Comparison of ENCODE assay signal across 8 cellular contexts in the genomic region with DNA sequence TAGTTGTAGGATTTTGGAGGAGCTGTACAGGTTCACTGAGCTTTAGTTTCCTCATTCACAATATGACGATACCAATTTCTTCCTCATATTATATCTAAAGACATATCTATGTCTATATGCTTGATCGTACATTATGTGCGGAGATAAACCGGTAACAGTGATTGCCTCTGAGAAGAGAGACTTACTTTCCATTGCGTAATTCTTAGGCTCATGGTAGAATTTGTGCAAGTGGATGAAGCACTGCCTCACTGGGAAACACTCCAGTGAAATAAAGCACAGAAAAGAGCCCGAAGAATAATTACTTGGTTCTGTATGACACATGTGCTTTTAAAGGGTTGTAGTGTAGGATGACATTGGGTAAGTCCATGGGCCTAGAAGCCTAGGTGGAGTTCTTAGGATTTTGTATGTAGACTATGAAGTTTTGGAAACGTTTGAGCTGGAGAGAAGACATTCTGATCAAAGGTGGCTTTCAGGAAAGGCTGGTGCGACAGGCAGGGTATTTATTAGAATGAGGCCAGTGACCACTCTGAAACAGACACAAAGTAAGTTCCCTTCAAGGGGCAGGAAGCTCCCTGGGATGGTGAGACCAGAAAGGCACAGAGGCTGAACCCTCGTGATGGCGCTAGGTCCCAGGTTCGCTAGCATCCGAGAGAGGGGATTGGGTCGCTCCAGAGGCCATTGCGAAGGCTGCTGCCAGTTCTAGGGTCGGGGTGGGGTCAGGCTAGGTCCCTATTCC. TPM values are rescaled to one million over a fixed set of nuclear protein-coding genes. Genes with fewer than 3 reads are reported as not detected.
DNase-seq lines count a peak whose midpoint lies in the region; ATAC-seq and TF ChIP-seq lines count a peak whose summit lies in the region.

No MANE protein-coding gene starts in this region.

- peak overlapping the region; percentile 88 for H3K27ac Mint-ChIP-seq in activated naive CD4-positive, alpha-beta T cell treated with anti-CD3 and anti-CD28 coated beads for 36 hours
- peak overlapping the region; percentile 87 to 90 for H3K27ac Mint-ChIP-seq in T-cell

- H3K36me3 Mint-ChIP-seq in activated naive CD4-positive, alpha-beta T cell treated with anti-CD3 and anti-CD28 coated beads for 36 hours (ENCODE audit: low read depth), result peaks cover 4% of the 10 kb centered on the region
- H3K36me3 Mint-ChIP-seq in T-cell, result no peaks in the 10 kb centered on the region

- peak overlapping the region; percentile 96 for H3K4me3 Mint-ChIP-seq in activated naive CD4-positive, alpha-beta T cell treated with anti-CD3 and anti-CD28 coated beads for 36 hours
- peak overlapping the region; percentile 83 to 97 (median 94) for H3K4me3 Mint-ChIP-seq in T-cell

- H3K27me3 ChIP-seq in gastroesophageal sphincter, result no peaks in the 10 kb centered on the region
- no peaks in the 10 kb centered on the region for H3K27me3 ChIP-seq in psoas muscle (ENCODE audit: insufficient read depth in 3 of 3, low read length in 2 of 3)

- H3K27ac ChIP-seq in gastroesophageal sphincter (peak overlapping the region; percentile 87 to 92 (median 90)), psoas muscle (peak overlapping the region; percentile 84)

- no peak for DNase-seq in activated naive CD4-positive, alpha-beta T cell treated with anti-CD3 and anti-CD28 coated beads for 36 hours
- DNase-seq in activated naive CD4-positive, alpha-beta T cell (lab: John Stamatoyannopoulos, UW), result no peak
- no peak for DNase-seq in T-cell
- DNase-seq in psoas muscle, result no peak
- no peak for DNase-seq in NCI-H524 treated with DMSO at 0.1 percent for 48 hours (lab: John Stamatoyannopoulos, UW)
- no peak for DNase-seq in COLO668 (lab: John Stamatoyannopoulos, UW; ENCODE audit: unreplicated experiment)

- TF ChIP-seq EP300 in gastroesophageal sphincter (IDR thresholded peaks at IDR 0.05), result no peak

- no peaks in the 10 kb centered on the region for H3K27me3 Mint-ChIP-seq in activated naive CD4-positive, alpha-beta T cell treated with anti-CD3 and anti-CD28 coated beads for 36 hours (ENCODE audit: low read depth)
- no peaks in the 10 kb centered on the region for H3K27me3 Mint-ChIP-seq in T-cell

- H3K4me1 ChIP-seq in gastroesophageal sphincter, result peaks cover 0 to 25% (median 3%) of the 10 kb centered on the region in 3 donors
- no peaks in the 10 kb centered on the region for H3K4me1 ChIP-seq in psoas muscle

- POLR2A ChIA-PET in T-cell (lab: Charles Lee), result no interaction called here

- ATAC-seq in HG02970 (IDR thresholded peaks at IDR 0.05; ENCODE audit: low FRiP score, unreplicated experiment) (peak; percentile 27), T-cell (replicated peaks in 1 of 4) (peak; percentile 23 to 35 (median 28)), gastroesophageal sphincter (peak; percentile 18), psoas muscle (peak; percentile 20 to 57 (median 26))

- CTCF ChIA-PET in activated naive CD4-positive, alpha-beta T cell treated with anti-CD3 and anti-CD28 coated beads for 36 hours (lab: Charles Lee), result interaction anchor here (0.7 to 1.7 kb wide), 5 partner anchors 7 to 499 kb away, joined by 3 to 5 read pairs (median 3); no protein-coding TSS in a partner anchor
- CTCF ChIA-PET in T-cell (lab: Charles Lee), result interaction anchor here in 1 of 2 donors (0.6 to 2.4 kb wide), 3 partner anchors 67 to 418 kb away, joined by 3 to 11 read pairs (median 3); no protein-coding TSS in a partner anchor

- intact Hi-C loops in activated naive CD4-positive, alpha-beta T cell treated with anti-CD3 and anti-CD28 coated beads for 36 hours (cut with micrococcal nuclease), result loop anchor here (1.0 to 2.0 kb wide), 4 partner anchors 49 to 416 kb away; a partner anchor contains a TSS
- intact Hi-C loops in psoas muscle (cut with DNase I), result no loop called here

- WGBS in gastroesophageal sphincter (ENCODE audit: low coverage in 1 of 2), 2 donors, result 0 to 48% methylated on average over 1 to 14 of the region's 15 CpGs
- WGBS in psoas muscle, 3 donors, result 38 to 57% (median 41%) methylated on average over 14 to 15 of the region's 15 CpGs

- H3K36me3 ChIP-seq in gastroesophageal sphincter (peaks cover 0 to 3% of the 10 kb centered on the region in 2 donors), psoas muscle (ENCODE audit: insufficient read depth in 1 of 2, low read depth in 1 of 2) (peaks cover 0 to 4% of the 10 kb centered on the region in 2 donors)

- TF ChIP-seq CTCF in gastroesophageal sphincter (IDR thresholded peaks at IDR 0.05) (no peak), psoas muscle (IDR thresholded peaks at IDR 0.05) (no peak)

- no peaks in the 10 kb centered on the region for H3K9me3 Mint-ChIP-seq in activated naive CD4-positive, alpha-beta T cell treated with anti-CD3 and anti-CD28 coated beads for 36 hours
- no peaks in the 10 kb centered on the region for H3K9me3 Mint-ChIP-seq in T-cell

- H3K4me3 ChIP-seq in gastroesophageal sphincter, result peak overlapping the region; percentile 79 to 92
- H3K4me3 ChIP-seq in psoas muscle, result peak overlapping the region; percentile 74

- H3K4me1 Mint-ChIP-seq in activated naive CD4-positive, alpha-beta T cell treated with anti-CD3 and anti-CD28 coated beads for 36 hours (ENCODE audit: low read depth), result peaks cover 15% of the 10 kb centered on the region
- H3K4me1 Mint-ChIP-seq in T-cell, result peaks cover 21 to 26% (median 25%) of the 10 kb centered on the region in 3 donors

- TF ChIP-seq POLR2A in gastroesophageal sphincter (IDR thresholded peaks at IDR 0.05), result no peak

- H3K9me3 ChIP-seq in gastroesophageal sphincter (no peaks in the 10 kb centered on the region), psoas muscle (no peaks in the 10 kb centered on the region)

RNA-seq across cellular contexts. Expression of a gene that starts 0.6 kb away (rescaled TPM):
- 100 to 1,000 TPM; 106 to 110 TPM for total RNA-seq in activated naive CD4-positive, alpha-beta T cell treated with anti-CD3 and anti-CD28 coated beads for 36 hours
- total RNA-seq in T-cell, result 10 to 100 TPM; 22.6 to 31.8 (median 26.0) TPM
- 10 to 100 TPM; 31.8 to 57.2 (median 42.3) TPM for total RNA-seq in gastroesophageal sphincter
- 10 to 100 TPM; 57.4 to 69.9 (median 62.9) TPM for total RNA-seq in psoas muscle
- polyA plus RNA-seq in psoas muscle, result 10 to 100 TPM; 49.1 to 92.8 (median 54.8) TPM

RNA-seq across cellular contexts. Expression of a gene that starts 48.7 kb away (rescaled TPM):
- 10 to 100 TPM; 11.6 to 13.0 TPM for total RNA-seq in activated naive CD4-positive, alpha-beta T cell treated with anti-CD3 and anti-CD28 coated beads for 36 hours
- total RNA-seq in T-cell (10 to 100 TPM in 3 of 5 donors, 1 to 10 TPM in 2; 5.5 to 13.4 (median 12.8) TPM), gastroesophageal sphincter (under 1 TPM in 2 of 4 donors, not detected in 2; 0.40 to 0.54 TPM), psoas muscle (not detected)
- under 1 TPM in 2 of 3 donors, not detected in 1; 0.01 to 0.03 TPM for polyA plus RNA-seq in psoas muscle

Comparison
In these comparisons a context has a peak if more than half of its experiments do, and no peak if none do; other contexts are left out.
1. RNA of a gene that starts 48.7 kb away (total RNA-seq): 11.6 to 13.0 TPM in activated naive CD4-positive, alpha-beta T cell treated with anti-CD3 and anti-CD28 coated beads for 36 hours and 5.5 to 13.4 TPM in T-cell; 0.40 to 0.54 TPM in gastroesophageal sphincter and not detected in psoas muscle; every median in the first group is over 4 times any median in the second.
2. Peak in every context shown above with its lines, with median percentiles within 50 percentile points of each other: ATAC-seq.